ENCODE assay signal across 8 cellular contexts in genomic region chr1:87292684-87293493, GRCh38. TPM values are rescaled to one million over a fixed set of nuclear protein-coding genes. Genes with fewer than 3 reads are reported as not detected.
DNase-seq lines count a peak whose midpoint lies in the region; ATAC-seq and TF ChIP-seq lines count a peak whose summit lies in the region.

No MANE protein-coding gene starts in this region.

- no peak overlapping the region for H3K27ac ChIP-seq in WERI-Rb-1

- no peaks in the 10 kb centered on the region for H3K27me3 ChIP-seq in WERI-Rb-1 (ENCODE audit: insufficient read depth, low read depth, severe bottlenecking)

- ATAC-seq in HG02588 (IDR thresholded peaks at IDR 0.05; ENCODE audit: unreplicated experiment) (peak; percentile 46), left lobe of liver (peak; percentile 76), HG03460 (IDR thresholded peaks at IDR 0.05; ENCODE audit: unreplicated experiment) (no peak)

- H3K36me3 ChIP-seq in WERI-Rb-1: no peaks in the 10 kb centered on the region

- no peaks in the 10 kb centered on the region for H3K9me3 ChIP-seq in WERI-Rb-1 (ENCODE audit: severe bottlenecking)

- peak; percentile 59 for DNase-seq in EL
- DNase-seq in NCI-H2107 treated with DMSO at 0.1 percent for 48 hours (lab: John Stamatoyannopoulos, UW; ENCODE audit: unreplicated experiment): peak; percentile 44
- DNase-seq in WERI-Rb-1: peak; percentile 64
- peak; percentile 27 for DNase-seq in central memory CD4-positive, alpha-beta T cell
- DNase-seq in left lobe of liver (ENCODE audit: low spot score): peak; percentile 50
- DNase-seq in stimulated activated CD4-positive, alpha-beta T cell treated with anti-CD3 and anti-CD28 coated beads, TNF-alpha, amount 100 ng/mL, for 48 hours (ENCODE audit: low read depth in 3 of 3): peak; percentile 2 to 57 (median 39)

- peak; percentile 52 for TF ChIP-seq CTCF in WERI-Rb-1 (IDR thresholded peaks at IDR 0.05; ENCODE audit: low read depth, low read length)

- no peak overlapping the region for H3K4me3 ChIP-seq in WERI-Rb-1 (ENCODE audit: low read depth, low read length)

RNA-seq across cellular contexts. Expression of gene LMO4, which starts 35.8 kb away (rescaled TPM):
- 17.7 TPM for total RNA-seq in left lobe of liver
